ENCODE assay signal across 20 cellular contexts in the genomic region with DNA sequence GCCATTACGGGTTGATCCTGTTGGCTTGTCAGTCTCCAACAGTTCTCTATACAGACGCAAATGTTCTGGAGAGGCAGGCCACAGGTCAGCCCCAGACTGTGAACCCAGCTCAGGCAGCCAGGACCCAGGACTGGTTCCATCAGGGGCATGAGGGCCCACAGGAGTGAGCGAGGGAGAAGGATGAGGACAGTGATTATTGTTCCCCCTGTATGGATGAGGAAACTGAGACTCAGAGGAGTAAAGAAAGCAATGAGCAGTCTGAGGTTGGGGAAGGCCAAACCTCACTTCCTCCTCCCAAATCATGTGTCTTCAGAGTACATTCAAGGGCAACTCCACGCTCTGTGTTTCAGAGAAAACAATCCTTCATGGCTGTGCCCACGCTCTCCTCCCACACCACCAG.
DNase-seq lines count a peak whose midpoint lies in the region; ATAC-seq, FAIRE-seq and TF ChIP-seq lines count a peak whose summit lies in the region.
"Had no signal": no experiment of that assay in that cellular context is flagged by ENCODE, and none has a peak within 500 bp of the region (broad histone marks: within the 10 kb centered on the region; RNA-seq: fewer than 3 reads in every experiment).

No MANE protein-coding gene starts in this region.

- peaks cover 0 to 34% (median 29%) of the 10 kb centered on the region in 4 donors for H3K4me1 ChIP-seq in transverse colon
- H3K4me1 ChIP-seq: gastrocnemius medialis, psoas muscle had no signal

- no peaks in the 10 kb centered on the region for H3K27me3 ChIP-seq in transverse colon
- H3K27me3 ChIP-seq: gastrocnemius medialis, thyroid gland had no signal

- H3K36me3 Mint-ChIP-seq in activated CD4-positive, alpha-beta T cell treated with anti-CD3 and anti-CD28 coated beads for 36 hours (ENCODE audit: low read depth): no peaks in the 10 kb centered on the region
- H3K36me3 Mint-ChIP-seq: CD4-positive, CD25-positive, alpha-beta regulatory T cell; natural killer cell had no signal

- POLR2A ChIA-PET in activated CD4-positive, alpha-beta T cell treated with anti-CD3 and anti-CD28 coated beads for 36 hours (lab: Charles Lee): no interaction called here

- H3K27ac ChIP-seq in transverse colon: no peak overlapping the region
- H3K27ac ChIP-seq: gastrocnemius medialis, psoas muscle, skin epidermis, thyroid gland had no signal

- H3K4me1 Mint-ChIP-seq in activated CD4-positive, alpha-beta T cell treated with anti-CD3 and anti-CD28 coated beads for 36 hours: peaks cover 37% of the 10 kb centered on the region

- no peaks in the 10 kb centered on the region for H3K27me3 Mint-ChIP-seq in activated CD4-positive, alpha-beta T cell treated with anti-CD3 and anti-CD28 coated beads for 36 hours
- H3K27me3 Mint-ChIP-seq: CD4-positive, CD25-positive, alpha-beta regulatory T cell had no signal

- peak; percentile 33 for FAIRE-seq in HTR-8/SVneo (lab: Jason Lieb, UNC)
- FAIRE-seq: A549 had no signal

- H3K4me3 Mint-ChIP-seq in activated CD4-positive, alpha-beta T cell treated with anti-CD3 and anti-CD28 coated beads for 36 hours: no peak overlapping the region
- H3K4me3 Mint-ChIP-seq: CD4-positive, CD25-positive, alpha-beta regulatory T cell; natural killer cell had no signal

- no peaks in the 10 kb centered on the region for H3K36me3 ChIP-seq in transverse colon
- H3K36me3 ChIP-seq: gastrocnemius medialis, thyroid gland had no signal

- no peak for TF ChIP-seq EP300 in transverse colon (IDR thresholded peaks at IDR 0.05; ENCODE audit: low read depth)

- intact Hi-C loops in activated CD4-positive, alpha-beta T cell treated with anti-CD3 and anti-CD28 coated beads for 36 hours (cut with DNase I, micrococcal nuclease): loop anchor here (1.0 to 10.0 kb wide), 10 partner anchors 92 to 918 kb away; partner anchors contain the start of gene TLE3 (in 1 of the 2)
- intact Hi-C loops in posterior vena cava (cut with DNase I): loop anchor here in 1 of 2 donors (5.0 kb wide), 1 partner anchor 913 kb away; no protein-coding TSS in a partner anchor
- intact Hi-C loops in transverse colon (cut with DNase I; ENCODE audit: low total_unique reads): loop anchor here (10.0 kb wide), 1 partner anchor 910 kb away; no protein-coding TSS in a partner anchor

- CTCF ChIA-PET in activated CD4-positive, alpha-beta T cell treated with anti-CD3 and anti-CD28 coated beads for 36 hours (lab: Charles Lee): no interaction called here

- peak; percentile 19 for ATAC-seq in activated CD4-positive, alpha-beta T cell treated with anti-CD3 and anti-CD28 coated beads for 36 hours
- ATAC-seq: gastrocnemius medialis, natural killer cell, psoas muscle had no signal

- H3K4me3 ChIP-seq in transverse colon: no peak overlapping the region
- H3K4me3 ChIP-seq: A549, gastrocnemius medialis, psoas muscle, skin epidermis, thyroid gland had no signal

- TF ChIP-seq POLR2A in transverse colon (IDR thresholded peaks at IDR 0.05): no peak

- H3K9me3 ChIP-seq in transverse colon: no peaks in the 10 kb centered on the region
- H3K9me3 ChIP-seq: A549, gastrocnemius medialis, psoas muscle, thyroid gland had no signal

- no peak for TF ChIP-seq CTCF in transverse colon (IDR thresholded peaks at IDR 0.05)

- H3K27ac Mint-ChIP-seq in activated CD4-positive, alpha-beta T cell treated with anti-CD3 and anti-CD28 coated beads for 36 hours: peak overlapping the region; percentile 83

- no peaks in the 10 kb centered on the region for H3K9me3 Mint-ChIP-seq in activated CD4-positive, alpha-beta T cell treated with anti-CD3 and anti-CD28 coated beads for 36 hours (ENCODE audit: low read depth)
- H3K9me3 Mint-ChIP-seq: CD4-positive, CD25-positive, alpha-beta regulatory T cell; natural killer cell had no signal

- WGBS in transverse colon (ENCODE audit: low coverage in 1 of 2), 2 donors: 78% methylated on average over 5 of the region's 5 CpGs; no CpG with 5 or more reads in 1 of the 2 donors

- peak; percentile 27 for DNase-seq in activated CD4-positive, alpha-beta T cell treated with anti-CD3 and anti-CD28 coated beads for 36 hours
- DNase-seq in activated CD4-positive, alpha-beta T cell treated with anti-CD3 and anti-CD28 coated beads, Interleukin-2, amount 50 U/mL, for 4 hours: no peak
- DNase-seq in HTR-8/SVneo (ENCODE audit: insufficient read length, low spot score): no peak
- DNase-seq in activated T-cell treated with anti-CD3 and anti-CD28 coated beads, Interleukin-2, amount 50 U/mL, for 48 hours: peak; percentile 49 to 51
- DNase-seq in posterior vena cava (ENCODE audit: low spot score): peak; percentile 55
- no peak for DNase-seq in AG08395 (ENCODE audit: low spot score)
- no peak for DNase-seq in SHP77 treated with DMSO at 0.1 percent for 48 hours (lab: John Stamatoyannopoulos, UW)
- no peak for DNase-seq in transverse colon
- DNase-seq: DMS153, gastrocnemius medialis, Kasumi-1, mesendoderm, natural killer cell, NCI-H1436 treated with DMSO at 0.1 percent for 48 hours, NCI-H82, psoas muscle, thyroid gland had no signal

- in situ Hi-C loops in transverse colon (cut with MboI; ENCODE audit: low pct_ligation_motif_present in 1 of 4, low pct_unique_long_range_greater_than_20kb in 1 of 4, low sequenced_read_pairs in 3 of 4): loop anchor here in 2 of 4 donors (10.0 kb wide), 2 partner anchors 890 to 910 kb away; no protein-coding TSS in a partner anchor

Comparison
In these comparisons a context has a peak if more than half of its experiments do, and no peak if none do; other contexts are left out.
1. DNase-seq: peak in activated CD4-positive, alpha-beta T cell treated with anti-CD3 and anti-CD28 coated beads for 36 hours (single experiment), activated T-cell treated with anti-CD3 and anti-CD28 coated beads, Interleukin-2, amount 50 U/mL, for 48 hours (2 of 2) and posterior vena cava (single experiment); none in activated CD4-positive, alpha-beta T cell treated with anti-CD3 and anti-CD28 coated beads, Interleukin-2, amount 50 U/mL, for 4 hours (0 of 2), HTR-8/SVneo (single experiment), AG08395 (single experiment), SHP77 treated with DMSO at 0.1 percent for 48 hours (single experiment) and transverse colon (single experiment).